In genomic region chr1:157307491-157307890, GRCh38 we compare ENCODE assay signal across 19 cellular contexts.
DNase-seq lines count a peak whose midpoint lies in the region; ATAC-seq, FAIRE-seq and TF ChIP-seq lines count a peak whose summit lies in the region.
"Had no signal": no experiment of that assay in that cellular context is flagged by ENCODE, and none has a peak within 500 bp of the region (broad histone marks: within the 10 kb centered on the region; RNA-seq: fewer than 3 reads in every experiment).

No MANE protein-coding gene starts in this region.

- DNase-seq in GM19239 (ENCODE audit: insufficient read length, low spot score) (peak; percentile 10), mucosa of descending colon (no peak), right atrium auricular region (ENCODE audit: low spot score) (no peak), hypothalamus (lab: John Stamatoyannopoulos, UW) (no peak)
- DNase-seq: activated CD4-positive, alpha-beta T cell treated with anti-CD3 and anti-CD28 coated beads, Interleukin-2, amount 50 U/mL, for 1 hour; activated naive CD8-positive, alpha-beta T cell treated with anti-CD3 and anti-CD28 coated beads, Interleukin-2, amount 10 ng/mL, durations not matched to agents 7 days and 5 days; DMS153; effector memory CD4-positive, alpha-beta T cell; H7; left lung; NCI-H1048; NCI-H345; OCI-M1; SK-N-SH had no signal

- no peak overlapping the region for H3K27ac ChIP-seq in right atrium auricular region
- H3K27ac ChIP-seq: left lung, parathyroid adenoma had no signal

- H3K4me1 ChIP-seq in mucosa of descending colon (ENCODE audit: low read depth) = no peaks in the 10 kb centered on the region
- H3K4me1 ChIP-seq in right atrium auricular region = no peaks in the 10 kb centered on the region
- H3K4me1 ChIP-seq: left lung, parathyroid adenoma had no signal

- FAIRE-seq in GM19239 (lab: Jason Lieb, UNC) = peak; percentile 86
- FAIRE-seq: TTC549 had no signal

- intact Hi-C loops in mucosa of descending colon (cut with DNase I, micrococcal nuclease) = no loop called here

- no peaks in the 10 kb centered on the region for H3K27me3 ChIP-seq in right atrium auricular region

- H3K4me3 ChIP-seq in mucosa of descending colon = no peak overlapping the region
- no peak overlapping the region for H3K4me3 ChIP-seq in right atrium auricular region
- H3K4me3 ChIP-seq: left lung had no signal

- H3K36me3 ChIP-seq in mucosa of descending colon (ENCODE audit: low read depth) (no peaks in the 10 kb centered on the region), right atrium auricular region (no peaks in the 10 kb centered on the region)
- H3K36me3 ChIP-seq: left lung had no signal

- H3K9me3 ChIP-seq in mucosa of descending colon (no peaks in the 10 kb centered on the region), right atrium auricular region (no peaks in the 10 kb centered on the region)
- H3K9me3 ChIP-seq: left lung, SK-N-SH had no signal

- TF ChIP-seq CTCF in mucosa of descending colon (IDR thresholded peaks at IDR 0.05) = no peak
- no peak for TF ChIP-seq CTCF in right atrium auricular region (IDR thresholded peaks at IDR 0.05)

- ATAC-seq in GM21723 (IDR thresholded peaks at IDR 0.05; ENCODE audit: unreplicated experiment) = peak; percentile 70
- ATAC-seq in HG03175 (IDR thresholded peaks at IDR 0.05; ENCODE audit: unreplicated experiment) = peak; percentile 46
- ATAC-seq in mucosa of descending colon = peak; percentile 29
- ATAC-seq in HG02981 (IDR thresholded peaks at IDR 0.05; ENCODE audit: unreplicated experiment) = no peak
- ATAC-seq: left lung had no signal
